In genomic region chr12:100572184-100572583, GRCh38 we compare ENCODE assay signal across 16 cellular contexts. TPM values are rescaled to one million over a fixed set of nuclear protein-coding genes. Genes with fewer than 3 reads are reported as not detected.
DNase-seq lines count a peak whose midpoint lies in the region; ATAC-seq and TF ChIP-seq lines count a peak whose summit lies in the region.
"Had no signal": no experiment of that assay in that cellular context is flagged by ENCODE, and none has a peak within 500 bp of the region (broad histone marks: within the 10 kb centered on the region; RNA-seq: fewer than 3 reads in every experiment).

No MANE protein-coding gene starts in this region.

- TF ChIP-seq POLR2A in uterus (IDR thresholded peaks at IDR 0.05), result no peak

- no peak for ATAC-seq in activated naive CD8-positive, alpha-beta T cell treated with anti-CD3 and anti-CD28 coated beads, Interleukin-2, amount 10 ng/mL, durations not matched to agents 7 days and 5 days (ENCODE audit: low read depth)
- ATAC-seq in activated naive CD8-positive, alpha-beta T cell treated with anti-CD3 and anti-CD28 coated beads, Interleukin-2, amount 50 U/mL, for 24 hours, result no peak
- ATAC-seq in memory B cell (ENCODE audit: low read depth), result no peak
- no peak for ATAC-seq in heart right ventricle

- H3K36me3 ChIP-seq in uterus, result no peaks in the 10 kb centered on the region
- H3K36me3 ChIP-seq in heart right ventricle, result no peaks in the 10 kb centered on the region
- H3K36me3 ChIP-seq: tibial artery had no signal

- WGBS in heart right ventricle, 2 donors, result 96 to 97% methylated on average over 3 of the region's 3 CpGs

- no peaks in the 10 kb centered on the region for H3K9me3 Mint-ChIP-seq in activated naive CD8-positive, alpha-beta T cell treated with anti-CD3 and anti-CD28 coated beads, Interleukin-2, amount 10 ng/mL, durations not matched to agents 7 days and 5 days
- H3K9me3 Mint-ChIP-seq in activated naive CD8-positive, alpha-beta T cell treated with anti-CD3 and anti-CD28 coated beads, Interleukin-2, amount 50 U/mL, for 24 hours, result no peaks in the 10 kb centered on the region
- no peaks in the 10 kb centered on the region for H3K9me3 Mint-ChIP-seq in memory B cell

- H3K36me3 Mint-ChIP-seq in activated naive CD8-positive, alpha-beta T cell treated with anti-CD3 and anti-CD28 coated beads, Interleukin-2, amount 10 ng/mL, durations not matched to agents 7 days and 5 days, result no peaks in the 10 kb centered on the region
- H3K36me3 Mint-ChIP-seq in activated naive CD8-positive, alpha-beta T cell treated with anti-CD3 and anti-CD28 coated beads, Interleukin-2, amount 50 U/mL, for 24 hours (ENCODE audit: low read depth), result no peaks in the 10 kb centered on the region
- peaks cover 2% of the 10 kb centered on the region for H3K36me3 Mint-ChIP-seq in memory B cell

- H3K4me3 Mint-ChIP-seq in activated naive CD8-positive, alpha-beta T cell treated with anti-CD3 and anti-CD28 coated beads, Interleukin-2, amount 10 ng/mL, durations not matched to agents 7 days and 5 days, result peak overlapping the region; percentile 24
- H3K4me3 Mint-ChIP-seq in activated naive CD8-positive, alpha-beta T cell treated with anti-CD3 and anti-CD28 coated beads, Interleukin-2, amount 50 U/mL, for 24 hours, result no peak overlapping the region
- peak overlapping the region; percentile 30 for H3K4me3 Mint-ChIP-seq in memory B cell

- H3K4me1 Mint-ChIP-seq in activated naive CD8-positive, alpha-beta T cell treated with anti-CD3 and anti-CD28 coated beads, Interleukin-2, amount 10 ng/mL, durations not matched to agents 7 days and 5 days, result peaks cover 10% of the 10 kb centered on the region
- peaks cover 14% of the 10 kb centered on the region for H3K4me1 Mint-ChIP-seq in activated naive CD8-positive, alpha-beta T cell treated with anti-CD3 and anti-CD28 coated beads, Interleukin-2, amount 50 U/mL, for 24 hours
- H3K4me1 Mint-ChIP-seq in memory B cell, result peaks cover 10% of the 10 kb centered on the region

- no peak overlapping the region for H3K27ac Mint-ChIP-seq in activated naive CD8-positive, alpha-beta T cell treated with anti-CD3 and anti-CD28 coated beads, Interleukin-2, amount 10 ng/mL, durations not matched to agents 7 days and 5 days
- H3K27ac Mint-ChIP-seq in activated naive CD8-positive, alpha-beta T cell treated with anti-CD3 and anti-CD28 coated beads, Interleukin-2, amount 50 U/mL, for 24 hours, result no peak overlapping the region
- no peak overlapping the region for H3K27ac Mint-ChIP-seq in memory B cell

- H3K4me3 ChIP-seq in uterus (no peak overlapping the region), heart right ventricle (no peak overlapping the region)

- POLR2A ChIA-PET in activated naive CD8-positive, alpha-beta T cell treated with anti-CD3 and anti-CD28 coated beads, Interleukin-2, amount 10 ng/mL, durations not matched to agents 7 days and 5 days (lab: Charles Lee), result no interaction called here

- peaks cover 37% of the 10 kb centered on the region for H3K27me3 Mint-ChIP-seq in activated naive CD8-positive, alpha-beta T cell treated with anti-CD3 and anti-CD28 coated beads, Interleukin-2, amount 10 ng/mL, durations not matched to agents 7 days and 5 days
- peaks cover 23% of the 10 kb centered on the region for H3K27me3 Mint-ChIP-seq in activated naive CD8-positive, alpha-beta T cell treated with anti-CD3 and anti-CD28 coated beads, Interleukin-2, amount 50 U/mL, for 24 hours
- H3K27me3 Mint-ChIP-seq in memory B cell, result peaks cover 3% of the 10 kb centered on the region

- H3K27ac ChIP-seq in VCaP (peak overlapping the region; percentile 84; the same call in 1 of the 2 replicates), uterus (no peak overlapping the region), heart right ventricle (peak overlapping the region in 2 of 10 donors; percentile 87 to 88)

- no peaks in the 10 kb centered on the region for H3K9me3 ChIP-seq in uterus
- H3K9me3 ChIP-seq in heart right ventricle, result no peaks in the 10 kb centered on the region
- H3K9me3 ChIP-seq: tibial artery had no signal

- intact Hi-C loops in uterus (cut with DNase I; ENCODE audit: low total_unique reads) (no loop called here), heart right ventricle (cut with DNase I) (loop anchor here in 2 of 10 donors (10.0 kb wide), 2 partner anchors 163 to 307 kb away; partner anchors contain the start of genes DEPDC4 (in 1 of the 2) and SCYL2 (in 1 of the 2))

- no peak for TF ChIP-seq CTCF in VCaP (conservative IDR thresholded peaks at IDR 0.05)
- TF ChIP-seq CTCF in uterus (IDR thresholded peaks at IDR 0.05), result no peak
- TF ChIP-seq CTCF in heart right ventricle (IDR thresholded peaks at IDR 0.05), result no peak

- H3K27me3 ChIP-seq in uterus, result no peaks in the 10 kb centered on the region
- H3K27me3 ChIP-seq in heart right ventricle, result peaks cover 0 to 5% (median 0%) of the 10 kb centered on the region in 7 donors
- H3K27me3 ChIP-seq: tibial artery had no signal

- H3K4me1 ChIP-seq in uterus (peaks cover 0 to 6% of the 10 kb centered on the region in 2 donors), heart right ventricle (peaks cover 0 to 35% (median 17%) of the 10 kb centered on the region in 9 donors)

- DNase-seq in activated naive CD8-positive, alpha-beta T cell treated with anti-CD3 and anti-CD28 coated beads, Interleukin-2, amount 10 ng/mL, durations not matched to agents 7 days and 5 days, result no peak
- DNase-seq in activated naive CD8-positive, alpha-beta T cell treated with anti-CD3 and anti-CD28 coated beads, Interleukin-2, amount 50 U/mL, for 24 hours, result no peak
- DNase-seq in memory B cell (ENCODE audit: low spot score in 2 of 2) (no peak), COLO829 (ENCODE audit: low spot score) (no peak), uterus (no peak), heart right ventricle (no peak)
- DNase-seq: Calu3; caudate nucleus; mesenchymal stem cell; MM.1S; NCI-H1436; NCI-H2171; NCI-H526 treated with DMSO at 0.1 percent for 48 hours; stimulated activated naive CD4-positive, alpha-beta T cell treated with Interleukin-2 at 50 U/mL for 16 hours; tibial artery had no signal

RNA-seq across cellular contexts. Expression of gene GAS2L3, which starts 1.3 kb away (rescaled TPM):
- total RNA-seq in activated naive CD8-positive, alpha-beta T cell treated with anti-CD3 and anti-CD28 coated beads, Interleukin-2, amount 10 ng/mL, durations not matched to agents 7 days and 5 days, result 1 to 10 TPM; 4.2 to 4.8 TPM
- total RNA-seq in uterus (10 to 100 TPM in 1 of 4 donors, 1 to 10 TPM in 1, not detected in 2; 2.5 to 45.8 TPM), heart right ventricle (1 to 10 TPM; 1.3 to 5.6 (median 2.0) TPM)
- 1 to 10 TPM in 1 of 2 donors, under 1 TPM in 1; 0.43 to 1.5 TPM for polyA plus RNA-seq in heart right ventricle
